ENCODE assay signal across 12 cellular contexts in genomic region chr13:46586766-46587509, GRCh38.
DNase-seq lines count a peak whose midpoint lies in the region; ATAC-seq and TF ChIP-seq lines count a peak whose summit lies in the region.
"Had no signal": no experiment of that assay in that cellular context is flagged by ENCODE, and none has a peak within 500 bp of the region (broad histone marks: within the 10 kb centered on the region; RNA-seq: fewer than 3 reads in every experiment).

No MANE protein-coding gene starts in this region.

- H3K27ac Mint-ChIP-seq in stimulated activated naive B cell treated with anti-CD40 and anti-IgM and Interleukin-4, amounts not matched to agents 10 μg/mL and 1 μg/mL and 100 μg/mL, for 72 hours, result peak overlapping the region; percentile 65
- H3K27ac Mint-ChIP-seq: T-helper 1 cell treated with Interleukin-12 subunit alpha and Interleukin-12 subunit beta and Interleukin-4 antibody, amounts not matched to agents 30 μg/mL and 1 μg/mL, for 36 hours had no signal

- no peak for TF ChIP-seq CTCF in DOHH2 (IDR thresholded peaks at IDR 0.05; ENCODE audit: low read depth, low read length, poor library complexity, severe bottlenecking)

- H3K4me3 ChIP-seq in DOHH2 (ENCODE audit: low read length), result peak overlapping the region; percentile 60
- H3K4me3 ChIP-seq: prostate gland had no signal

- H3K9me3 Mint-ChIP-seq in stimulated activated naive B cell treated with anti-CD40 and anti-IgM and Interleukin-4, amounts not matched to agents 10 μg/mL and 1 μg/mL and 100 μg/mL, for 72 hours, result no peaks in the 10 kb centered on the region
- H3K9me3 Mint-ChIP-seq: T-helper 1 cell treated with Interleukin-12 subunit alpha and Interleukin-12 subunit beta and Interleukin-4 antibody, amounts not matched to agents 30 μg/mL and 1 μg/mL, for 36 hours had no signal

- peak overlapping the region; percentile 86 for H3K27ac ChIP-seq in DOHH2 (ENCODE audit: low read depth, low read length)
- H3K27ac ChIP-seq: prostate gland had no signal

- H3F3A ChIP-seq in DOHH2 (ENCODE audit: control insufficient read depth, insufficient read depth), result peaks cover 33% of the 10 kb centered on the region

- H3K36me3 ChIP-seq in DOHH2 (ENCODE audit: control insufficient read depth, low read length), result no peaks in the 10 kb centered on the region
- H3K36me3 ChIP-seq: prostate gland had no signal

- no peaks in the 10 kb centered on the region for H3K9me2 ChIP-seq in DOHH2 (replicated peaks; ENCODE audit: control insufficient read depth, low read length)

- H3K79me2 ChIP-seq in DOHH2 (ENCODE audit: control insufficient read depth, low read length), result peaks cover 93% of the 10 kb centered on the region

- H3K4me3 Mint-ChIP-seq in stimulated activated naive B cell treated with anti-CD40 and anti-IgM and Interleukin-4, amounts not matched to agents 10 μg/mL and 1 μg/mL and 100 μg/mL, for 72 hours, result peak overlapping the region in 1 of 2 donors; percentile 29
- H3K4me3 Mint-ChIP-seq: T-helper 1 cell treated with Interleukin-12 subunit alpha and Interleukin-12 subunit beta and Interleukin-4 antibody, amounts not matched to agents 30 μg/mL and 1 μg/mL, for 36 hours had no signal

- no peaks in the 10 kb centered on the region for H3K27me3 ChIP-seq in DOHH2 (ENCODE audit: control insufficient read depth, low read length)

- no peaks in the 10 kb centered on the region for H4K20me1 ChIP-seq in DOHH2 (ENCODE audit: control insufficient read depth, insufficient read depth, low read depth, low read length)

- peaks cover 91% of the 10 kb centered on the region for H3K4me1 ChIP-seq in DOHH2 (ENCODE audit: control insufficient read depth, low read length)
- H3K4me1 ChIP-seq: prostate gland had no signal

- DNase-seq in OCI-M1 (lab: John Stamatoyannopoulos, UW) (peak; percentile 34), kidney glomerular epithelial cell (lab: John Stamatoyannopoulos, UW) (peak; percentile 48), NCI-H2081 (lab: John Stamatoyannopoulos, UW) (no peak), NOMO-1 treated with DMSO at 0.1 percent for 48 hours (lab: John Stamatoyannopoulos, UW; ENCODE audit: unreplicated experiment) (no peak)
- DNase-seq in stimulated activated naive B cell treated with anti-CD40 and anti-IgM and Interleukin-4, amounts not matched to agents 10 μg/mL and 1 μg/mL and 100 μg/mL, for 72 hours, result no peak
- DNase-seq: NCI-H1105, NCI-H226 had no signal

- H3K27me3 Mint-ChIP-seq in stimulated activated naive B cell treated with anti-CD40 and anti-IgM and Interleukin-4, amounts not matched to agents 10 μg/mL and 1 μg/mL and 100 μg/mL, for 72 hours, result no peaks in the 10 kb centered on the region

- H3K4me1 Mint-ChIP-seq in stimulated activated naive B cell treated with anti-CD40 and anti-IgM and Interleukin-4, amounts not matched to agents 10 μg/mL and 1 μg/mL and 100 μg/mL, for 72 hours, result peaks cover 49 to 75% of the 10 kb centered on the region in 2 donors

- peak overlapping the region; percentile 80 for H3K4me2 ChIP-seq in DOHH2 (ENCODE audit: low read length)

- no peaks in the 10 kb centered on the region for H3K36me3 Mint-ChIP-seq in stimulated activated naive B cell treated with anti-CD40 and anti-IgM and Interleukin-4, amounts not matched to agents 10 μg/mL and 1 μg/mL and 100 μg/mL, for 72 hours

- ATAC-seq in stimulated activated naive B cell treated with anti-CD40 and anti-IgM and Interleukin-4, amounts not matched to agents 10 μg/mL and 1 μg/mL and 100 μg/mL, for 72 hours (replicated peaks), result no peak
- ATAC-seq in HG03097 (IDR thresholded peaks at IDR 0.05; ENCODE audit: low FRiP score, unreplicated experiment), result no peak
- ATAC-seq: Panc1 had no signal

- no peaks in the 10 kb centered on the region for H3K9me3 ChIP-seq in DOHH2 (ENCODE audit: control insufficient read depth, insufficient read depth, low read length)
- H3K9me3 ChIP-seq: prostate gland had no signal

Comparison
In these comparisons a context has a peak if more than half of its experiments do, and no peak if none do; other contexts are left out.
1. DNase-seq: peak in OCI-M1 (single experiment) and kidney glomerular epithelial cell (single experiment); none in stimulated activated naive B cell treated with anti-CD40 and anti-IgM and Interleukin-4, amounts not matched to agents 10 μg/mL and 1 μg/mL and 100 μg/mL, for 72 hours (single experiment), NCI-H2081 (0 of 2) and NOMO-1 treated with DMSO at 0.1 percent for 48 hours (single experiment).